Comparison of ENCODE assay signal across 8 cellular contexts in the genomic region with DNA sequence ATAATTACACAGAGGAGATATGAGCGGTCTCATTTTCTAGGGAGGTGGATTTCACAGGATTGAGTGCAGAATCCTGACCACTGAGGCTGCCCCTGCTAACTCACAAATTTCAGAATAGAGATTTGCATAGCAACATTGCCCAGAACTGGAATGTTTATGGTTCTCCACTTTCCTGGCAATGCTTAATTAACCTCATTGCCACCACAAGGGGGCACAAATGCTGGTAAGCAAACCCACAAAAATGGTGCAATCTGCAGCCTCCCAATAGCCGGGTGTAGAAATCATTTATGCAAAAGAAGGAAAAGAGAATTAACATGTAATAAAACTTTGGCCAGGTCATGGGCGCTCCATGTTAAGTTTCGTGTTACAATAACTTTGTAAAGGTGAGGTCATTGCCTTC.
DNase-seq lines count a peak whose midpoint lies in the region; TF ChIP-seq lines count a peak whose summit lies in the region.
"Had no signal": no experiment of that assay in that cellular context is flagged by ENCODE, and none has a peak within 500 bp of the region (broad histone marks: within the 10 kb centered on the region; RNA-seq: fewer than 3 reads in every experiment).

No MANE protein-coding gene starts in this region.

- no peak overlapping the region for H2BK5ac ChIP-seq in H9 (ENCODE audit: insufficient read length, low read length)

- no peak overlapping the region for H3K23ac ChIP-seq in H9 (ENCODE audit: insufficient read length, low read depth, low read length)

- H2BK20ac ChIP-seq in H9 (ENCODE audit: low read depth, low read length, poor library complexity, severe bottlenecking): no peak overlapping the region

- peaks cover 0 to 3% of the 10 kb centered on the region in 2 experiments; a peak in 1 of 4 replicates for H3K4me1 Mint-ChIP-seq in H9
- H3K4me1 Mint-ChIP-seq: naive thymus-derived CD8-positive, alpha-beta T cell had no signal

- H3K23me2 ChIP-seq in H9 (ENCODE audit: insufficient read length, low read depth, low read length, poor library complexity, severe bottlenecking): no peaks in the 10 kb centered on the region

- H3K9me3 ChIP-seq in H9 (ENCODE audit: control insufficient read depth, low read depth, low read length): no peaks in the 10 kb centered on the region
- H3K9me3 ChIP-seq in OCI-LY7 (ENCODE audit: low read length): no peaks in the 10 kb centered on the region
- no peaks in the 10 kb centered on the region for H3K9me3 ChIP-seq in esophagus squamous epithelium

- H3T11ph ChIP-seq in H9 (ENCODE audit: low read length): no peak overlapping the region

- no peak overlapping the region for H3K4me3 Mint-ChIP-seq in H9
- H3K4me3 Mint-ChIP-seq: naive thymus-derived CD8-positive, alpha-beta T cell had no signal

- H3K9me2 ChIP-seq in OCI-LY7 (ENCODE audit: insufficient read depth, low read length): no peaks in the 10 kb centered on the region

- no TSS peak for BruUV-seq in OCI-LY7 (replicated peaks; lab: Mats Ljungman, UMichigan)

- no peak overlapping the region for H3K4ac ChIP-seq in H9 (ENCODE audit: low read depth, low read length)

- H3K79me1 ChIP-seq in H9 (ENCODE audit: insufficient read depth, low read depth, low read length, poor library complexity, severe bottlenecking): no peaks in the 10 kb centered on the region

- H4K91ac ChIP-seq in H9 (ENCODE audit: insufficient read length, low read depth, low read length): no peak overlapping the region

- H4K20me1 ChIP-seq in H9 (ENCODE audit: control insufficient read depth, insufficient read depth, insufficient read length) (no peaks in the 10 kb centered on the region), OCI-LY7 (ENCODE audit: insufficient read depth, low read length) (no peaks in the 10 kb centered on the region)

- H3K9me3 Mint-ChIP-seq in H9: no peaks in the 10 kb centered on the region
- H3K9me3 Mint-ChIP-seq: naive thymus-derived CD8-positive, alpha-beta T cell had no signal

- H3K56ac ChIP-seq in H9 (ENCODE audit: insufficient read length, low read depth, low read length): no peak overlapping the region

- no CpG with 5 or more reads among the region's 4 CpGs for WGBS in H9 (ENCODE audit: extremely low coverage, insufficient read length, low lambda C conversion rate)
- WGBS in esophagus squamous epithelium, 2 donors: 56 to 62% methylated on average over 4 of the region's 4 CpGs

- H3K27ac ChIP-seq in H9 (ENCODE audit: insufficient read length, low read depth, low read length) (no peak overlapping the region), OCI-LY7 (ENCODE audit: low read depth, low read length, poor library complexity, severe bottlenecking) (no peak overlapping the region), esophagus squamous epithelium (no peak overlapping the region)

- no peak overlapping the region for H2AK5ac ChIP-seq in H9 (ENCODE audit: insufficient read length, low read length)

- H3K27me3 ChIP-seq in H9 (ENCODE audit: insufficient read depth, low read length) (no peaks in the 10 kb centered on the region), esophagus squamous epithelium (no peaks in the 10 kb centered on the region)

- no peak overlapping the region for H3K14ac ChIP-seq in H9 (ENCODE audit: insufficient read depth, low read length)

- DNase-seq in DMS53 treated with DMSO at 0.1 percent for 48 hours (lab: John Stamatoyannopoulos, UW; ENCODE audit: unreplicated experiment) (peak; percentile 18), H9 (peak; percentile 37), OCI-LY7 (ENCODE audit: low spot score) (peak; percentile 59), esophagus squamous epithelium (lab: John Stamatoyannopoulos, UW) (no peak), nucleus accumbens (lab: John Stamatoyannopoulos, UW) (peak in 29 of 56 donors; percentile 2 to 66 (median 17)), NCI-H2107 (lab: John Stamatoyannopoulos, UW) (no peak), mesenteric fat pad (ENCODE audit: low spot score) (no peak)

- intact Hi-C loops in OCI-LY7 (cut with micrococcal nuclease; ENCODE audit: unreplicated experiment): loop anchor here (1.0 to 2.0 kb wide), 2 partner anchors 56 to 204 kb away; no protein-coding TSS in a partner anchor
- intact Hi-C loops in esophagus squamous epithelium (cut with DNase I): loop anchor here (5.0 kb wide), 1 partner anchor 54 kb away; no protein-coding TSS in a partner anchor

- H3K27ac Mint-ChIP-seq in H9: no peak overlapping the region
- H3K27ac Mint-ChIP-seq: naive thymus-derived CD8-positive, alpha-beta T cell had no signal

- POLR2A ChIA-PET in OCI-LY7 (lab: Charles Lee): interaction anchor here (0.5 kb wide), 1 partner anchor 58 kb away, joined by 4 read pairs; no protein-coding TSS in a partner anchor

- TF ChIP-seq CTCF in H9 (conservative IDR thresholded peaks at IDR 0.05) (peak; percentile 80), OCI-LY7 (conservative IDR thresholded peaks at IDR 0.05; ENCODE audit: low read length) (peak; percentile 87), esophagus squamous epithelium (IDR thresholded peaks at IDR 0.05) (peak in 5 of 6 experiments; percentile 46 to 62 (median 53))

- H4K5ac ChIP-seq in H9 (ENCODE audit: insufficient read length, low read depth, low read length): no peak overlapping the region

- CTCF ChIA-PET in OCI-LY7 (lab: Charles Lee; ENCODE audit: unreplicated experiment): no interaction called here

- no peaks in the 10 kb centered on the region for H3K79me2 ChIP-seq in H9 (ENCODE audit: insufficient read depth, low read length)
- no peaks in the 10 kb centered on the region for H3K79me2 ChIP-seq in OCI-LY7 (ENCODE audit: insufficient read depth, low read depth, low read length)

- no peak overlapping the region for H2BK15ac ChIP-seq in H9 (ENCODE audit: low read depth, low read length)

- no peak overlapping the region for H2AFZ ChIP-seq in H9 (ENCODE audit: low read length)
- no peak overlapping the region for H2AFZ ChIP-seq in OCI-LY7 (ENCODE audit: low read length)

- H2BK120ac ChIP-seq in H9 (ENCODE audit: low read depth, low read length, poor library complexity, severe bottlenecking): no peak overlapping the region

- H4K8ac ChIP-seq in H9 (replicated peaks; ENCODE audit: insufficient read length, low read depth, low read length): no peak overlapping the region

- H2BK12ac ChIP-seq in H9 (ENCODE audit: insufficient read length, low read depth, low read length): no peak overlapping the region

- H3K4me1 ChIP-seq in H9 (ENCODE audit: insufficient read depth, low read length) (no peaks in the 10 kb centered on the region; the same call in 1 of the 2 replicates), OCI-LY7 (ENCODE audit: insufficient read depth, low read length, poor library complexity, severe bottlenecking) (no peaks in the 10 kb centered on the region), esophagus squamous epithelium (no peaks in the 10 kb centered on the region)

- H3K36me3 ChIP-seq in OCI-LY7 (ENCODE audit: insufficient read depth, low read length) (no peaks in the 10 kb centered on the region), esophagus squamous epithelium (peaks cover 0 to 32% (median 0%) of the 10 kb centered on the region in 3 donors)

- no peak overlapping the region for H3K4me2 ChIP-seq in H9 (ENCODE audit: insufficient read depth, insufficient read length, low read length)
- no peak overlapping the region for H3K4me2 ChIP-seq in OCI-LY7 (ENCODE audit: low read length)

- no peak overlapping the region for H3K18ac ChIP-seq in H9 (ENCODE audit: insufficient read length, low read depth, low read length)

- H3K4me3 ChIP-seq in OCI-LY7 (ENCODE audit: low read depth, low read length, poor library complexity, severe bottlenecking) (no peak overlapping the region), esophagus squamous epithelium (no peak overlapping the region)

- no peak overlapping the region for H3K9ac ChIP-seq in H9 (ENCODE audit: extremely low read depth, insufficient read length, low read length)

- no peaks in the 10 kb centered on the region for H3K36me3 Mint-ChIP-seq in H9 (ENCODE audit: insufficient read depth in 1 of 3, low read depth in 3 of 3)
- H3K36me3 Mint-ChIP-seq: naive thymus-derived CD8-positive, alpha-beta T cell had no signal

- no peaks in the 10 kb centered on the region for H3K27me3 Mint-ChIP-seq in H9 (ENCODE audit: low read depth)

- TF ChIP-seq POLR2A in esophagus squamous epithelium (IDR thresholded peaks at IDR 0.05): no peak

Comparison
In these comparisons a context has a peak if more than half of its experiments do, and no peak if none do; other contexts are left out.
1. DNase-seq: peak in DMS53 treated with DMSO at 0.1 percent for 48 hours (single experiment), H9 (single experiment), OCI-LY7 (single experiment) and nucleus accumbens (29 of 56); none in esophagus squamous epithelium (single experiment), NCI-H2107 (single experiment) and mesenteric fat pad (single experiment).
2. Peak in every context shown above with its lines, with median percentiles within 50 percentile points of each other: CTCF ChIP-seq.